ENCODE assay signal across 8 cellular contexts in genomic region chr6:42136508-42137191, GRCh38.
DNase-seq lines count a peak whose midpoint lies in the region; ATAC-seq and TF ChIP-seq lines count a peak whose summit lies in the region.

No MANE protein-coding gene starts in this region.

- peaks cover 56% of the 10 kb centered on the region for H3K4me1 ChIP-seq in iPS-20b (ENCODE audit: insufficient read depth, low read length)

- peak overlapping the region; percentile 82; the same call in 1 of the 2 replicates for H3K9ac ChIP-seq in iPS-20b (ENCODE audit: low read depth, low read length)

- in situ Hi-C loops in KBM-7 (cut with MboI; ENCODE audit: low pct_unique_long_range_greater_than_20kb, low sequenced_read_pairs): no loop called here

- TF ChIP-seq CTCF in GM12864 (IDR thresholded peaks at IDR 0.05; ENCODE audit: low read depth, low read length, missing control alignments): peak; percentile 44

- no peaks in the 10 kb centered on the region for H3K27me3 ChIP-seq in iPS-20b (ENCODE audit: insufficient read depth, low read length)

- no peak overlapping the region for H3K4me3 ChIP-seq in GM12864 (ENCODE audit: low read depth, low read length)
- H3K4me3 ChIP-seq in iPS-20b (ENCODE audit: low read length): peak overlapping the region; percentile 55

- peak overlapping the region; percentile 96 for H3K27ac ChIP-seq in iPS-20b (ENCODE audit: low read length)

- H3K36me3 ChIP-seq in iPS-20b (ENCODE audit: insufficient read depth, low read depth, low read length): peaks cover 28% of the 10 kb centered on the region; the same call in 1 of the 2 replicates

- no peaks in the 10 kb centered on the region for H3K9me3 ChIP-seq in iPS-20b (ENCODE audit: insufficient read depth, low read depth, low read length)

- no peak for ATAC-seq in GM18498 (IDR thresholded peaks at IDR 0.05; ENCODE audit: unreplicated experiment)

- DNase-seq in GM12864 (ENCODE audit: low read depth): no peak
- peak; percentile 27 for DNase-seq in KBM-7
- DNase-seq in activated T-cell treated with anti-CD3 and anti-CD28 coated beads for 4 hours: peak; percentile 4
- peak; percentile 22 to 43 for DNase-seq in stimulated activated CD8-positive, alpha-beta memory T cell treated with anti-CD3 and anti-CD28 coated beads, Interleukin-7, amount 100 ng/mL, for 48 hours (ENCODE audit: extremely low read depth in 1 of 2, low read depth in 1 of 2)
- DNase-seq in NCI-H526 treated with DMSO at 0.1 percent for 48 hours (lab: John Stamatoyannopoulos, UW): no peak
- no peak for DNase-seq in DMS153 treated with DMSO at 0.1 percent for 48 hours (lab: John Stamatoyannopoulos, UW; ENCODE audit: unreplicated experiment)

Comparison
In these comparisons a context has a peak if more than half of its experiments do, and no peak if none do; other contexts are left out.
1. DNase-seq: peak in KBM-7 (single experiment), activated T-cell treated with anti-CD3 and anti-CD28 coated beads for 4 hours (single experiment) and stimulated activated CD8-positive, alpha-beta memory T cell treated with anti-CD3 and anti-CD28 coated beads, Interleukin-7, amount 100 ng/mL, for 48 hours (2 of 2); none in GM12864 (single experiment), NCI-H526 treated with DMSO at 0.1 percent for 48 hours (single experiment) and DMS153 treated with DMSO at 0.1 percent for 48 hours (single experiment).